In genomic region chr12:93786669-93787397, GRCh38 we compare ENCODE assay signal across 1 cellular context.
TF ChIP-seq lines count a peak whose summit lies in the region.

No MANE protein-coding gene starts in this region.

TF ChIP-seq in SK-N-SH treated with all-trans-retinoic acid at 6 μM for 48 hours, 23 proteins besides CTCF, POLR2A, EP300 and RAD21 (continued from another document):
- TF ChIP-seq TSHZ2 (CRISPR knock-in tag; IDR thresholded peaks at IDR 0.05), result no peak
- TF ChIP-seq, protein P1, sequence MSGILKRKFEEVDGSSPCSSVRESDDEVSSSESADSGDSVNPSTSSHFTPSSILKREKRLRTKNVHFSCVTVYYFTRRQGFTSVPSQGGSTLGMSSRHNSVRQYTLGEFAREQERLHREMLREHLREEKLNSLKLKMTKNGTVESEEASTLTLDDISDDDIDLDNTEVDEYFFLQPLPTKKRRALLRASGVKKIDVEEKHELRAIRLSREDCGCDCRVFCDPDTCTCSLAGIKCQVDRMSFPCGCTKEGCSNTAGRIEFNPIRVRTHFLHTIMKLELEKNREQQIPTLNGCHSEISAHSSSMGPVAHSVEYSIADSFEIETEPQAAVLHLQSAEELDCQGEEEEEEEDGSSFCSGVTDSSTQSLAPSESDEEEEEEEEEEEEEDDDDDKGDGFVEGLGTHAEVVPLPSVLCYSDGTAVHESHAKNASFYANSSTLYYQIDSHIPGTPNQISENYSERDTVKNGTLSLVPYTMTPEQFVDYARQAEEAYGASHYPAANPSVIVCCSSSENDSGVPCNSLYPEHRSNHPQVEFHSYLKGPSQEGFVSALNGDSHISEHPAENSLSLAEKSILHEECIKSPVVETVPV (CRISPR knock-in tag; IDR thresholded peaks at IDR 0.05), result 0 out of 2 replicates have a peak, but pooled peaks have one; percentile 14
- no peak for TF ChIP-seq ARNTL (CRISPR knock-in tag; IDR thresholded peaks at IDR 0.05; ENCODE audit: borderline replicate concordance, low read depth)
- TF ChIP-seq OSR1 (CRISPR knock-in tag; IDR thresholded peaks at IDR 0.05), result no peak
- peak; percentile 56; the same call in 1 of the 2 replicates for TF ChIP-seq SNAI2 (CRISPR knock-in tag; IDR thresholded peaks at IDR 0.05)
- TF ChIP-seq CSDC2 (CRISPR knock-in tag; IDR thresholded peaks at IDR 0.05), result 0 out of 2 replicates have a peak, but pooled peaks have one; percentile 38
- peak; percentile 92 for TF ChIP-seq ISL1 (CRISPR knock-in tag; IDR thresholded peaks at IDR 0.05)
- TF ChIP-seq ZNF8 (CRISPR knock-in tag; IDR thresholded peaks at IDR 0.05), result no peak
